ENCODE assay signal across 11 cellular contexts in genomic region chr16:67015317-67015731, GRCh38. TPM values are rescaled to one million over a fixed set of nuclear protein-coding genes. Genes with fewer than 3 reads are reported as not detected.
DNase-seq lines count a peak whose midpoint lies in the region; ATAC-seq, FAIRE-seq and TF ChIP-seq lines count a peak whose summit lies in the region.
"Had no signal": no experiment of that assay in that cellular context is flagged by ENCODE, and none has a peak within 500 bp of the region (broad histone marks: within the 10 kb centered on the region; RNA-seq: fewer than 3 reads in every experiment).

No MANE protein-coding gene starts in this region.

- H3K36me3 Mint-ChIP-seq in neural progenitor cell: no peaks in the 10 kb centered on the region

- intact Hi-C loops in body of pancreas (cut with DNase I): loop anchor here (5.0 kb wide), 1 partner anchor 137 kb away; the partner anchor contains the start of gene B3GNT9

- no peak overlapping the region for H2AFZ ChIP-seq in neural progenitor cell (replicated peaks)

- H3K4me1 ChIP-seq in body of pancreas (peaks cover 18% of the 10 kb centered on the region), neural progenitor cell (peaks cover 5% of the 10 kb centered on the region)

- WGBS in body of pancreas, 2 donors: 84 to 91% methylated on average over 7 to 9 of the region's 9 CpGs

- H3K27ac ChIP-seq in body of pancreas (no peak overlapping the region), neural progenitor cell (no peak overlapping the region)
- H3K27ac ChIP-seq: GM23248 had no signal

- H3F3A ChIP-seq in neural progenitor cell (ENCODE audit: low read depth): peaks cover 12% of the 10 kb centered on the region

- no peak for TF ChIP-seq POLR2A in body of pancreas (IDR thresholded peaks at IDR 0.05)

- no peak overlapping the region for H3K27ac Mint-ChIP-seq in neural progenitor cell
- H3K27ac Mint-ChIP-seq: dendritic cell treated with granulocyte-macrophage colony-stimulating factor and Interleukin-4, amounts not matched to agents 40 ng/mL and 50 ng/mL, for 4 days had no signal

- no peak overlapping the region for H3K9ac ChIP-seq in neural progenitor cell

- H3K9me3 ChIP-seq in body of pancreas: no peaks in the 10 kb centered on the region
- no peaks in the 10 kb centered on the region for H3K9me3 ChIP-seq in neural progenitor cell (ENCODE audit: low read depth)
- H3K9me3 ChIP-seq: heart right ventricle had no signal

- peaks cover 0 to 12% of the 10 kb centered on the region in 2 donors for H3K27me3 ChIP-seq in body of pancreas
- peaks cover 58% of the 10 kb centered on the region for H3K27me3 ChIP-seq in neural progenitor cell

- H3K4me3 ChIP-seq in body of pancreas (no peak overlapping the region), neural progenitor cell (no peak overlapping the region)
- H3K4me3 ChIP-seq: GM23248 had no signal

- TF ChIP-seq CTCF in body of pancreas (IDR thresholded peaks at IDR 0.05) (peak in 4 of 7 experiments; percentile 2 to 32 (median 28)), neural progenitor cell (IDR thresholded peaks at IDR 0.05) (peak; percentile 3)

- peaks cover 32% of the 10 kb centered on the region for H3K27me3 Mint-ChIP-seq in neural progenitor cell (ENCODE audit: insufficient read depth, low read depth)
- H3K27me3 Mint-ChIP-seq: T-helper 17 cell had no signal

- in situ Hi-C loops in Caki2 (cut with HindIII; ENCODE audit: low pct_unique_long_range_greater_than_20kb, low sequenced_read_pairs): no loop called here

- no peak overlapping the region for H3K4me2 ChIP-seq in neural progenitor cell

- no peaks in the 10 kb centered on the region for H3K9me3 Mint-ChIP-seq in neural progenitor cell
- H3K9me3 Mint-ChIP-seq: dendritic cell treated with granulocyte-macrophage colony-stimulating factor and Interleukin-4, amounts not matched to agents 40 ng/mL and 50 ng/mL, for 4 days had no signal

- peaks cover 4% of the 10 kb centered on the region for H3K4me1 Mint-ChIP-seq in neural progenitor cell

- H3K4me3 Mint-ChIP-seq in neural progenitor cell: peak overlapping the region; percentile 24
- H3K4me3 Mint-ChIP-seq: dendritic cell treated with granulocyte-macrophage colony-stimulating factor and Interleukin-4, amounts not matched to agents 40 ng/mL and 50 ng/mL, for 4 days had no signal

- no peaks in the 10 kb centered on the region for H3K79me2 ChIP-seq in neural progenitor cell (ENCODE audit: low read depth)

- DNase-seq in Caki2 (ENCODE audit: low read depth): peak; percentile 27
- DNase-seq in HTR-8/SVneo (ENCODE audit: insufficient read length, low spot score): no peak
- no peak for DNase-seq in body of pancreas
- DNase-seq in neural progenitor cell (ENCODE audit: low spot score): no peak
- no peak for DNase-seq in frontal cortex (ENCODE audit: low spot score in 2 of 2)
- DNase-seq: GM23248, heart right ventricle, T-helper 17 cell had no signal

- FAIRE-seq in HTR-8/SVneo (lab: Jason Lieb, UNC) (peak; percentile 78), frontal cortex (lab: Jason Lieb, UNC) (no peak)

- H4K20me1 ChIP-seq in neural progenitor cell (ENCODE audit: low read depth): no peaks in the 10 kb centered on the region

- ATAC-seq in body of pancreas (no peak), HG03045 (IDR thresholded peaks at IDR 0.05; ENCODE audit: unreplicated experiment) (no peak), HG02678 (IDR thresholded peaks at IDR 0.05; ENCODE audit: unreplicated experiment) (no peak)
- ATAC-seq: T-helper 17 cell had no signal

- H3K36me3 ChIP-seq in body of pancreas (replicated peaks in 1 of 2; ENCODE audit: insufficient read depth in 1 of 2, low read depth in 2 of 2) (no peaks in the 10 kb centered on the region), neural progenitor cell (no peaks in the 10 kb centered on the region)
- H3K36me3 ChIP-seq: heart right ventricle had no signal

RNA-seq across cellular contexts. Expression of gene CBFB, which starts 13.6 kb away (rescaled TPM):
- 8.2 and 15.5 TPM in 2 replicates for total RNA-seq in Caki2 (2014; rRNA removed; shearing (Covaris generic); ENCODE audit: low replicate concordance)
- total RNA-seq in body of pancreas (10 to 100 TPM; 28.0 to 41.9 TPM), neural progenitor cell (ENCODE audit: low replicate concordance) (64.7 and 95.5 TPM in 2 replicates), frontal cortex (55.0 TPM)

RNA-seq across cellular contexts. Expression of gene CES4A, which starts 26.9 kb away (rescaled TPM):
- total RNA-seq in Caki2 (2014; rRNA removed; shearing (Covaris generic); ENCODE audit: low replicate concordance): 0.07 and 0.29 TPM in 2 replicates
- total RNA-seq in body of pancreas (10 to 100 TPM; 10.9 to 16.5 TPM), neural progenitor cell (ENCODE audit: low replicate concordance) (0.22 and 1.8 TPM in 2 replicates), frontal cortex (9.0 TPM)

RNA-seq across cellular contexts. Expression of gene CES3, which starts 54.3 kb away (rescaled TPM):
- 1.8 and 2.2 TPM in 2 replicates for total RNA-seq in Caki2 (2014; rRNA removed; shearing (Covaris generic); ENCODE audit: low replicate concordance)
- total RNA-seq in body of pancreas (1 to 10 TPM; 5.2 to 5.6 TPM), neural progenitor cell (ENCODE audit: low replicate concordance) (5.7 and 13.4 TPM in 2 replicates), frontal cortex (under 0.01 TPM)
- total RNA-seq: GM23248 had no signal
